Comparison of ENCODE assay signal across 8 cellular contexts in genomic region chr16:56657555-56658430, GRCh38. TPM values are rescaled to one million over a fixed set of nuclear protein-coding genes. Genes with fewer than 3 reads are reported as not detected.
DNase-seq lines count a peak whose midpoint lies in the region; ATAC-seq and TF ChIP-seq lines count a peak whose summit lies in the region.

TSS of gene MT1F (plus strand) at chr16:56657959. CDS start at chr16:56658059, 100 bp downstream.

- TF ChIP-seq POLR2A in vagina (IDR thresholded peaks at IDR 0.05), result no peak

- no peaks in the 10 kb centered on the region for H3K27me3 ChIP-seq in vagina

- peaks cover 18% of the 10 kb centered on the region for H3K4me1 Mint-ChIP-seq in T-helper 1 cell treated with Interleukin-12 subunit alpha and Interleukin-12 subunit beta and Interleukin-4 antibody, amounts not matched to agents 30 μg/mL and 1 μg/mL, for 36 hours (ENCODE audit: low read depth)

- intact Hi-C loops in vagina (cut with DNase I), result no loop called here

- H3K36me3 Mint-ChIP-seq in T-helper 1 cell treated with Interleukin-12 subunit alpha and Interleukin-12 subunit beta and Interleukin-4 antibody, amounts not matched to agents 30 μg/mL and 1 μg/mL, for 36 hours (ENCODE audit: low read depth), result peaks cover 6% of the 10 kb centered on the region

- in situ Hi-C loops in KBM-7 (cut with MboI; ENCODE audit: low pct_unique_long_range_greater_than_20kb, low sequenced_read_pairs), result no loop called here

- peak within 1 kb of the TSS; percentile 88 for H3K27ac Mint-ChIP-seq in T-helper 1 cell treated with Interleukin-12 subunit alpha and Interleukin-12 subunit beta and Interleukin-4 antibody, amounts not matched to agents 30 μg/mL and 1 μg/mL, for 36 hours

- DNase-seq in DMS153 (lab: John Stamatoyannopoulos, UW) (peak; percentile 83), KBM-7 (peak; percentile 86), anterior cingulate cortex (lab: John Stamatoyannopoulos, UW) (peak in 38 of 58 donors; percentile 9 to 68 (median 40)), hepatic stellate cell (ENCODE audit: low spot score) (peak; percentile 51), retinal pigment epithelial cell (ENCODE audit: low read depth) (no peak), vagina (ENCODE audit: extremely low spot score in 2 of 2) (peak in 1 of 2 donors; percentile 92)

- H3K4me3 ChIP-seq in retinal pigment epithelial cell (ENCODE audit: low read length), result peak within 1 kb of the TSS; percentile 60
- H3K4me3 ChIP-seq in vagina, result peak within 1 kb of the TSS; percentile 52 to 62

- ATAC-seq in HG03460 (IDR thresholded peaks at IDR 0.05; ENCODE audit: unreplicated experiment), result no peak

- TF ChIP-seq CTCF in retinal pigment epithelial cell (conservative IDR thresholded peaks at IDR 0.05; ENCODE audit: low read depth, low read length), result no peak
- no peak for TF ChIP-seq CTCF in vagina (IDR thresholded peaks at IDR 0.05)

- peaks cover 23% of the 10 kb centered on the region for H3K4me1 ChIP-seq in vagina

- no peaks in the 10 kb centered on the region for H3K9me3 ChIP-seq in vagina

- H3K27me3 Mint-ChIP-seq in T-helper 1 cell treated with Interleukin-12 subunit alpha and Interleukin-12 subunit beta and Interleukin-4 antibody, amounts not matched to agents 30 μg/mL and 1 μg/mL, for 36 hours (ENCODE audit: low read depth), result peaks cover 28% of the 10 kb centered on the region

- H3K9me3 Mint-ChIP-seq in T-helper 1 cell treated with Interleukin-12 subunit alpha and Interleukin-12 subunit beta and Interleukin-4 antibody, amounts not matched to agents 30 μg/mL and 1 μg/mL, for 36 hours, result no peaks in the 10 kb centered on the region

- H3K4me3 Mint-ChIP-seq in T-helper 1 cell treated with Interleukin-12 subunit alpha and Interleukin-12 subunit beta and Interleukin-4 antibody, amounts not matched to agents 30 μg/mL and 1 μg/mL, for 36 hours, result peak within 1 kb of the TSS; percentile 95

- H3K27ac ChIP-seq in vagina, result peak within 1 kb of the TSS; percentile 57

- H3K36me3 ChIP-seq in vagina, result no peaks in the 10 kb centered on the region

RNA-seq across cellular contexts. Expression of gene MT1F, which starts in this region (rescaled TPM):
- total RNA-seq in vagina, result 16.0 TPM
